9 cellular contexts compared by ENCODE assay signal in genomic region chr4:113468165-113469022, GRCh38.
DNase-seq lines count a peak whose midpoint lies in the region; ATAC-seq and TF ChIP-seq lines count a peak whose summit lies in the region.
"Had no signal": no experiment of that assay in that cellular context is flagged by ENCODE, and none has a peak within 500 bp of the region (broad histone marks: within the 10 kb centered on the region; RNA-seq: fewer than 3 reads in every experiment).

No MANE protein-coding gene starts in this region.

- H3K36me3 ChIP-seq in body of pancreas (replicated peaks in 1 of 2; ENCODE audit: insufficient read depth in 1 of 2, low read depth in 2 of 2) = no peaks in the 10 kb centered on the region
- H3K36me3 ChIP-seq: neutrophil had no signal

- peak; percentile 74 for ATAC-seq in body of pancreas

- TF ChIP-seq POLR2A in body of pancreas (IDR thresholded peaks at IDR 0.05) = no peak

- H3K9me3 ChIP-seq in body of pancreas = no peaks in the 10 kb centered on the region
- H3K9me3 ChIP-seq: neutrophil had no signal

- TF ChIP-seq CTCF in body of pancreas (IDR thresholded peaks at IDR 0.05) = no peak

- H3K4me1 ChIP-seq in body of pancreas = no peaks in the 10 kb centered on the region

- 69 to 76% methylated on average over 8 of the region's 8 CpGs for WGBS in body of pancreas, 2 donors

- H3K27ac ChIP-seq in body of pancreas = peak overlapping the region in 2 of 4 donors; percentile 5 to 23
- H3K27ac ChIP-seq: neutrophil had no signal

- no peaks in the 10 kb centered on the region for H3K27me3 ChIP-seq in body of pancreas
- H3K27me3 ChIP-seq: neutrophil had no signal

- intact Hi-C loops in body of pancreas (cut with DNase I) = no loop called here

- H3K4me3 ChIP-seq in body of pancreas = no peak overlapping the region

- DNase-seq in Daoy (ENCODE audit: low read depth) (peak; percentile 89), NCI-H446 (lab: John Stamatoyannopoulos, UW) (peak; percentile 51 to 84), body of pancreas (peak; percentile 16 to 70 (median 45)), inferior parietal cortex (ENCODE audit: extremely low spot score) (peak; percentile 59), smooth muscle cell of the brain vasculature (ENCODE audit: low read depth, low spot score) (peak; percentile 96), NCI-H1417 (lab: John Stamatoyannopoulos, UW) (no peak), DMS114 treated with DMSO at 0.1 percent for 48 hours (lab: John Stamatoyannopoulos, UW; ENCODE audit: unreplicated experiment) (no peak), COR-L47 (lab: John Stamatoyannopoulos, UW) (no peak)

Comparison
In these comparisons a context has a peak if more than half of its experiments do, and no peak if none do; other contexts are left out.
1. DNase-seq: peak in Daoy (single experiment), NCI-H446 (2 of 2), body of pancreas (4 of 4), inferior parietal cortex (single experiment) and smooth muscle cell of the brain vasculature (single experiment); none in NCI-H1417 (0 of 3), DMS114 treated with DMSO at 0.1 percent for 48 hours (single experiment) and COR-L47 (single experiment).